ENCODE assay signal across 9 cellular contexts in the genomic region with DNA sequence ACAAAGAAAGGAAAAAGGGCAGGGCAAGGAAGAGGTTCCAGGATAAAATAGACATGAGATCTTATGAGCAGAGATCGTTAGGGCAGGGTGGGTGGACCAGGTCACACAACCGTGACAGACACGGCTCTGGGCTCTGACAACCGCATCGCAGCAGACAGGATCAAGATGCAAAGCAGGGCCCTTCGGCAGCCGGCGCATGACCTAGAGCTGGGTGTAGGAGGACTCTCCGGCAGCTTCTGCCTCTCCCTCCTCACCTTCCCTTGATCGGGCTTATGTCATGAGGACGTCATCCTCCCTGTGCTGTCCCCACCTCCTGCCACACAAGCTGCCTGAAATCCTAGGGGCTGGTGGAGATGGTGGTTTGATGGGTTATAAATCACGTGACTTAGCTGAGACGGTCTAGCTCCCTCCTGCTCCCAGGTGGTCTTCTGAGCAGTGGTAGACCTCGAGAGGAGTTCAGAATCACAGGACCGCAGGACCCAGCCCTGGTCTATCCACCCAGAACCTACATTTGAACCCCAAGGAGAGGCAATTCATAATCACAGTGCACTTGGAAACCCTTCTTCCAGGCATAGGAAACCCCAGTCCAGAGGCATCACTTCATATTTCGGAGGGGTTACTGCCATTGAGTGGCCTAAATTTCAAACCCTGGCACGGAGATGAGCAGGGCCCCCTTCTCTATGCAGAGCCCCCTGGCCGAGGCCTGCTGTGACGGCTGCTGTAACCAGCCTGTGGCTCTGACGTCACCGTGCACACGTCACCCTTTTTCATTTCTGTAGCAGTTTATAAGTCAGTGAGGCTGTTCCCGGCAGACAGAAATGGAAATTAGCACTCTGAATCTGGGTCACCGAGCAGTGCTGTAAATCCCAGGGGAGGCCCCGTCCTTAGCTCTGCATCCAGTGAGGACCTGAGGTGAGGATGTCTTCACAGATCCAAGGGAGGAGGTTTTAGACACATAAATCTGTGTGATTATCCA. TPM values are rescaled to one million over a fixed set of nuclear protein-coding genes. Genes with fewer than 3 reads are reported as not detected.
DNase-seq lines count a peak whose midpoint lies in the region; ATAC-seq and TF ChIP-seq lines count a peak whose summit lies in the region.
"Had no signal": no experiment of that assay in that cellular context is flagged by ENCODE, and none has a peak within 500 bp of the region (broad histone marks: within the 10 kb centered on the region; RNA-seq: fewer than 3 reads in every experiment).

No MANE protein-coding gene starts in this region.

- H3K27me3 ChIP-seq in uterus: no peaks in the 10 kb centered on the region

- no peak overlapping the region for H3K4me3 ChIP-seq in uterus
- H3K4me3 ChIP-seq: suprapubic skin had no signal

- H3K36me3 ChIP-seq in uterus: no peaks in the 10 kb centered on the region
- H3K36me3 ChIP-seq: suprapubic skin had no signal

- H3K27ac ChIP-seq in uterus: peak overlapping the region in 1 of 2 donors; percentile 14
- H3K27ac ChIP-seq: suprapubic skin had no signal

- H3K9me3 ChIP-seq in uterus: no peaks in the 10 kb centered on the region
- H3K9me3 ChIP-seq: suprapubic skin had no signal

- TF ChIP-seq POLR2A in uterus (IDR thresholded peaks at IDR 0.05): no peak

- no peaks in the 10 kb centered on the region for H3K4me1 ChIP-seq in uterus

- no peak for TF ChIP-seq CTCF in GM13977 (IDR thresholded peaks at IDR 0.05; ENCODE audit: extremely low read depth, insufficient read depth, missing control alignments)
- TF ChIP-seq CTCF in uterus (IDR thresholded peaks at IDR 0.05): no peak

- intact Hi-C loops in uterus (cut with DNase I; ENCODE audit: low total_unique reads): no loop called here

- DNase-seq in GM13977 (ENCODE audit: low spot score) (peak; percentile 89), left kidney (ENCODE audit: low read depth, low spot score) (peak; percentile 84), uterus (no peak), DMS114 treated with DMSO at 0.1 percent for 48 hours (lab: John Stamatoyannopoulos, UW; ENCODE audit: unreplicated experiment) (no peak), epidermal melanocyte (ENCODE audit: insufficient read length, low spot score) (no peak), pons (ENCODE audit: low spot score) (no peak)

- in situ Hi-C loops in GM13977 (cut with MboI; ENCODE audit: low pct_unique_long_range_greater_than_20kb, low sequenced_read_pairs, unreplicated experiment): no loop called here

- peak; percentile 78 for ATAC-seq in GM21390 (IDR thresholded peaks at IDR 0.05; ENCODE audit: unreplicated experiment)
- ATAC-seq in HG03565 (IDR thresholded peaks at IDR 0.05; ENCODE audit: unreplicated experiment): peak; percentile 88

RNA-seq across cellular contexts. Expression of a gene that starts 8.7 kb away (rescaled TPM):
- total RNA-seq in uterus: not detected

RNA-seq across cellular contexts. Expression of a gene that starts 43.6 kb away (rescaled TPM):
- total RNA-seq in uterus: not detected
- total RNA-seq: suprapubic skin had no signal

Comparison
In these comparisons a context has a peak if more than half of its experiments do, and no peak if none do; other contexts are left out.
1. DNase-seq: peak in GM13977 (single experiment) and left kidney (single experiment); none in uterus (0 of 2), DMS114 treated with DMSO at 0.1 percent for 48 hours (single experiment), epidermal melanocyte (single experiment) and pons (single experiment).